ENCODE assay signal across 31 cellular contexts in the genomic region with DNA sequence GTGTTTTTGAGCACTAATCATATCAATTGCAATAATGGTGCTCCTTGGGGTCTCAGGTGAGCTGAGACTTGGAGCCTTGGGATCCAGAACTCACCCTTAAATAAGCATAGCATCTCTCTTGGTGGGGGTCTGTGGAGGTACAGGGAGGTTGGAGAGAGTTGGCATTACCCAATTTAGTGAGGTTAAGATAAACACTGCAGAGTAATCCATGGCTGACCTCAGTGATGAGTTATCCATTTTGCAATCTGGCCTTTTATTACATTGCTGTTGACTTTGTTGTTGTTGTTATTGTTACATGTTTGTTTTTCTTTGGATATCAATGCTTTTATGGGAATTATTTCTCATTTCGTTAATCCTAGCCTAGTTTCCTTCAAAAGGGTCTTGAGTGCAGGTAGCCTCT.
A peak's percentile ranks its signal among the peaks of the same experiment; 100 is the strongest.
DNase-seq lines count a peak whose midpoint lies in the region; ATAC-seq, FAIRE-seq and TF ChIP-seq lines count a peak whose summit lies in the region.
"Had no signal": no experiment of that assay in that cellular context is flagged by ENCODE, and none has a peak within 500 bp of the region (broad histone marks: within the 10 kb centered on the region; RNA-seq: fewer than 3 reads in every experiment).

No MANE protein-coding gene starts in this region.

- POLR2A ChIA-PET in HepG2 (lab: Yijun Ruan, JAX): no interaction called here

- no peaks in the 10 kb centered on the region for H4K20me1 ChIP-seq in HepG2 (ENCODE audit: insufficient read depth, low read length)
- H4K20me1 ChIP-seq: BLaER1; BLaER1 treated with 17β-estradiol and CSF1 and Interleukin-3, amounts not matched to agents 10 nM and 100 nM had no signal

- FAIRE-seq in HepG2 (lab: Jason Lieb, UNC) (no peak), bronchial epithelial cell (lab: Jason Lieb, UNC) (no peak)
- FAIRE-seq: A204.1, A549, D721Med had no signal

- no peak for ATAC-seq in HepG2
- ATAC-seq: A549; CD8-positive, alpha-beta T cell had no signal

- no peaks in the 10 kb centered on the region for H3K9me3 ChIP-seq in liver (ENCODE audit: control insufficient read depth in 4 of 4, low read length in 3 of 4)
- H3K9me3 ChIP-seq in HepG2 (ENCODE audit: low read length): no peaks in the 10 kb centered on the region
- H3K9me3 ChIP-seq: A549; BE2C; BLaER1; BLaER1 treated with 17β-estradiol and CSF1 and Interleukin-3, amounts not matched to agents 10 nM and 100 nM; Caco-2 had no signal

- H3K36me3 ChIP-seq in liver (ENCODE audit: control insufficient read depth in 4 of 4, insufficient read depth in 3 of 4, low read depth in 1 of 4, low read length in 3 of 4) (no peaks in the 10 kb centered on the region), HepG2 (replicated peaks in 1 of 2; ENCODE audit: control insufficient read depth in 1 of 2, insufficient read depth in 2 of 2, low read length in 2 of 2) (no peaks in the 10 kb centered on the region), bronchial epithelial cell (ENCODE audit: control insufficient read depth, insufficient read depth, low read length) (no peaks in the 10 kb centered on the region)
- H3K36me3 ChIP-seq: BE2C; BLaER1; BLaER1 treated with 17β-estradiol and CSF1 and Interleukin-3, amounts not matched to agents 10 nM and 100 nM had no signal

- H3K27me3 ChIP-seq in liver (ENCODE audit: control insufficient read depth in 4 of 4, insufficient read depth in 4 of 4, low read length in 3 of 4): no peaks in the 10 kb centered on the region
- no peaks in the 10 kb centered on the region for H3K27me3 ChIP-seq in HepG2 (ENCODE audit: control insufficient read depth in 1 of 2, insufficient read depth in 2 of 2, low read length in 2 of 2)
- no peaks in the 10 kb centered on the region for H3K27me3 ChIP-seq in bronchial epithelial cell (ENCODE audit: control insufficient read depth, insufficient read depth, low read length)
- H3K27me3 ChIP-seq: BE2C; BLaER1; BLaER1 treated with 17β-estradiol and CSF1 and Interleukin-3, amounts not matched to agents 10 nM and 100 nM had no signal

- no peak overlapping the region for H3K27ac ChIP-seq in liver (ENCODE audit: low read depth in 1 of 2, low read length in 2 of 2)
- H3K27ac ChIP-seq in HepG2 (ENCODE audit: extremely low read length, insufficient read depth, low read length): no peak overlapping the region
- H3K27ac ChIP-seq: 22Rv1; A549; BLaER1; BLaER1 treated with 17β-estradiol and CSF1 and Interleukin-3, amounts not matched to agents 10 nM and 100 nM; C4-2B had no signal

- intact Hi-C loops in HepG2 (cut with micrococcal nuclease; ENCODE audit: unreplicated experiment): no loop called here

- H3K9ac ChIP-seq in liver (ENCODE audit: low read depth in 1 of 2, low read length in 2 of 2) (no peak overlapping the region), HepG2 (ENCODE audit: insufficient read depth, low read depth, low read length) (no peak overlapping the region)
- H3K9ac ChIP-seq: BLaER1; BLaER1 treated with 17β-estradiol and CSF1 and Interleukin-3, amounts not matched to agents 10 nM and 100 nM had no signal

- peaks cover 0 to 3% (median under 1%) of the 10 kb centered on the region in 4 donors for H3K4me1 ChIP-seq in liver (ENCODE audit: control insufficient read depth in 4 of 4, insufficient read depth in 4 of 4, low read length in 3 of 4)
- H3K4me1 ChIP-seq in HepG2 (ENCODE audit: insufficient read depth, low read length): no peaks in the 10 kb centered on the region
- H3K4me1 ChIP-seq: A549; BE2C; BLaER1; BLaER1 treated with 17β-estradiol and CSF1 and Interleukin-3, amounts not matched to agents 10 nM and 100 nM; Caco-2 had no signal

- no peak overlapping the region for H3K4me2 ChIP-seq in HepG2 (ENCODE audit: low read depth, low read length)
- H3K4me2 ChIP-seq: A549; BLaER1; BLaER1 treated with 17β-estradiol and CSF1 and Interleukin-3, amounts not matched to agents 10 nM and 100 nM had no signal

- BruUV-seq in HepG2 (replicated peaks; lab: Mats Ljungman, UMichigan): no TSS peak

- TF ChIP-seq RAD21 in liver (IDR thresholded peaks at IDR 0.05) (no peak), HepG2 (CRISPR knock-in tag; IDR thresholded peaks at IDR 0.05) (no peak)

- H3K79me2 ChIP-seq in HepG2 (ENCODE audit: insufficient read depth, low read length): no peaks in the 10 kb centered on the region

- in situ Hi-C loops in HepG2 (cut with HindIII; ENCODE audit: extremely low pct_ligation_motif_present, low pct_unique_long_range_greater_than_20kb): no loop called here

- TF ChIP-seq CTCF in liver (IDR thresholded peaks at IDR 0.05; ENCODE audit: low read depth, low read length, missing input control) (no peak), HepG2 (CRISPR knock-in tag; IDR thresholded peaks at IDR 0.05) (no peak), bronchial epithelial cell (IDR thresholded peaks at IDR 0.05; ENCODE audit: insufficient read depth, low read length, severe bottlenecking) (no peak)

- TF ChIP-seq EP300 in HepG2 (IDR thresholded peaks at IDR 0.05; ENCODE audit: low read depth in 2 of 2, low read length in 2 of 2) (no peak), HepG2 (CRISPR knock-in tag; IDR thresholded peaks at IDR 0.05; ENCODE audit: borderline replicate concordance) (no peak)

- no peak overlapping the region for H2AFZ ChIP-seq in HepG2 (ENCODE audit: low read length)

- 29% methylated on average over 1 of the region's 1 CpG for WGBS in liver
- WGBS in HepG2 (ENCODE audit: low lambda C conversion rate): 0% methylated on average over 1 of the region's 1 CpG

- H3K4me3 ChIP-seq in liver (ENCODE audit: low read depth in 1 of 3, low read length in 3 of 3) (no peak overlapping the region), HepG2 (replicated peaks in 1 of 3; ENCODE audit: insufficient read depth in 1 of 3, low read depth in 2 of 3, low read length in 3 of 3) (no peak overlapping the region), bronchial epithelial cell (ENCODE audit: low read depth, low read length) (no peak overlapping the region)
- H3K4me3 ChIP-seq: A549; BLaER1; BLaER1 treated with 17β-estradiol and CSF1 and Interleukin-3, amounts not matched to agents 10 nM and 100 nM had no signal

- DNase-seq in HepG2 (ENCODE audit: low spot score) (no peak), bronchial epithelial cell (ENCODE audit: low read depth) (peak; percentile 1)
- no peak for DNase-seq in activated naive CD4-positive, alpha-beta T cell (lab: John Stamatoyannopoulos, UW)
- DNase-seq: 8988T; ACHN; AML-193; BE2C; C1 segment of cervical spinal cord; Caco-2; Calu3; CD4-positive, alpha-beta memory T cell; CD4-positive, alpha-beta T cell; CD4-positive, CD25-positive, alpha-beta regulatory T cell; CD8-positive, alpha-beta memory T cell; CD8-positive, alpha-beta T cell; COR-L47; DMS 273 treated with DMSO at 0.1 percent for 48 hours; DMS153; DMS53; DMS79; DMS79 treated with DMSO at 0.1 percent for 48 hours; DND-41; EL had no signal

- TF ChIP-seq POLR2A in HepG2 (IDR thresholded peaks at IDR 0.05; ENCODE audit: insufficient read depth in 1 of 2, low read depth in 2 of 2, low read length in 2 of 2): no peak

- CTCF ChIA-PET in HepG2 (lab: Yijun Ruan, JAX; ENCODE audit: low intra/inter-chr PET ratio, low total read pairs): no interaction called here

TF ChIP-seq in liver, 16 proteins besides CTCF, POLR2A, EP300 and RAD21:
- TF ChIP-seq FOXA2 (IDR thresholded peaks at IDR 0.05) (peak; percentile 29), SP1 (IDR thresholded peaks at IDR 0.05) (no peak), GABPA (IDR thresholded peaks at IDR 0.05 in 1 of 2, conservative IDR thresholded peaks at IDR 0.05 in 1 of 2) (no peak), RXRA (IDR thresholded peaks at IDR 0.05) (peak in 1 of 2 donors; percentile 8)

TF ChIP-seq in HepG2, 621 proteins besides CTCF, POLR2A, EP300 and RAD21:
- TF ChIP-seq TEAD3 (CRISPR knock-in tag; optimal IDR thresholded peaks at IDR 0.05; ENCODE audit: borderline replicate concordance) (no peak), ZNF136 (CRISPR knock-in tag; IDR thresholded peaks at IDR 0.05; ENCODE audit: low read depth) (no peak), HOXA7 (CRISPR knock-in tag; IDR thresholded peaks at IDR 0.05) (no peak), HNRNPK (IDR thresholded peaks at IDR 0.05; ENCODE audit: low read depth, low read length, poor library complexity, severe bottlenecking) (no peak), MXI1 (IDR thresholded peaks at IDR 0.05; ENCODE audit: borderline replicate concordance, low read depth, low read length) (no peak), ZSCAN9 (CRISPR knock-in tag; IDR thresholded peaks at IDR 0.05; ENCODE audit: borderline replicate concordance) (no peak), GZF1 (CRISPR knock-in tag; IDR thresholded peaks at IDR 0.05) (no peak), ZNF598 (CRISPR knock-in tag; IDR thresholded peaks at IDR 0.05; ENCODE audit: borderline replicate concordance) (no peak), ZZZ3 (CRISPR knock-in tag; IDR thresholded peaks at IDR 0.05; ENCODE audit: borderline replicate concordance) (no peak), ZNF816 (CRISPR knock-in tag; IDR thresholded peaks at IDR 0.05; ENCODE audit: borderline replicate concordance) (no peak), ZNF33A (CRISPR knock-in tag; IDR thresholded peaks at IDR 0.05; ENCODE audit: borderline replicate concordance) (no peak), ZNF446 (CRISPR knock-in tag; IDR thresholded peaks at IDR 0.05) (no peak)
- TF ChIP-seq, protein P1, sequence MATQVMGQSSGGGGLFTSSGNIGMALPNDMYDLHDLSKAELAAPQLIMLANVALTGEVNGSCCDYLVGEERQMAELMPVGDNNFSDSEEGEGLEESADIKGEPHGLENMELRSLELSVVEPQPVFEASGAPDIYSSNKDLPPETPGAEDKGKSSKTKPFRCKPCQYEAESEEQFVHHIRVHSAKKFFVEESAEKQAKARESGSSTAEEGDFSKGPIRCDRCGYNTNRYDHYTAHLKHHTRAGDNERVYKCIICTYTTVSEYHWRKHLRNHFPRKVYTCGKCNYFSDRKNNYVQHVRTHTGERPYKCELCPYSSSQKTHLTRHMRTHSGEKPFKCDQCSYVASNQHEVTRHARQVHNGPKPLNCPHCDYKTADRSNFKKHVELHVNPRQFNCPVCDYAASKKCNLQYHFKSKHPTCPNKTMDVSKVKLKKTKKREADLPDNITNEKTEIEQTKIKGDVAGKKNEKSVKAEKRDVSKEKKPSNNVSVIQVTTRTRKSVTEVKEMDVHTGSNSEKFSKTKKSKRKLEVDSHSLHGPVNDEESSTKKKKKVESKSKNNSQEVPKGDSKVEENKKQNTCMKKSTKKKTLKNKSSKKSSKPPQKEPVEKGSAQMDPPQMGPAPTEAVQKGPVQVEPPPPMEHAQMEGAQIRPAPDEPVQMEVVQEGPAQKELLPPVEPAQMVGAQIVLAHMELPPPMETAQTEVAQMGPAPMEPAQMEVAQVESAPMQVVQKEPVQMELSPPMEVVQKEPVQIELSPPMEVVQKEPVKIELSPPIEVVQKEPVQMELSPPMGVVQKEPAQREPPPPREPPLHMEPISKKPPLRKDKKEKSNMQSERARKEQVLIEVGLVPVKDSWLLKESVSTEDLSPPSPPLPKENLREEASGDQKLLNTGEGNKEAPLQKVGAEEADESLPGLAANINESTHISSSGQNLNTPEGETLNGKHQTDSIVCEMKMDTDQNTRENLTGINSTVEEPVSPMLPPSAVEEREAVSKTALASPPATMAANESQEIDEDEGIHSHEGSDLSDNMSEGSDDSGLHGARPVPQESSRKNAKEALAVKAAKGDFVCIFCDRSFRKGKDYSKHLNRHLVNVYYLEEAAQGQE (IDR thresholded peaks at IDR 0.05; ENCODE audit: borderline replicate concordance in 1 of 2, low read depth in 1 of 2, low read length in 2 of 2): no peak
TF ChIP-seq in HepG2: peak in this region for 0.
